Comparison of ENCODE assay signal across 16 cellular contexts in genomic region chr14:93972618-93973205, GRCh38. TPM values are rescaled to one million over a fixed set of nuclear protein-coding genes. Genes with fewer than 3 reads are reported as not detected.
DNase-seq lines count a peak whose midpoint lies in the region; ATAC-seq and TF ChIP-seq lines count a peak whose summit lies in the region.
"Had no signal": no experiment of that assay in that cellular context is flagged by ENCODE, and none has a peak within 500 bp of the region (broad histone marks: within the 10 kb centered on the region; RNA-seq: fewer than 3 reads in every experiment).

No MANE protein-coding gene starts in this region.

- H3K27ac ChIP-seq in gastroesophageal sphincter (peak overlapping the region; percentile 87 to 99 (median 92)), stomach smooth muscle (ENCODE audit: low read length) (peak overlapping the region; percentile 99)
- H3K27ac ChIP-seq: SJSA1 had no signal

- H3K27me3 ChIP-seq in gastroesophageal sphincter = no peaks in the 10 kb centered on the region
- H3K27me3 ChIP-seq in stomach smooth muscle (ENCODE audit: control insufficient read depth in 1 of 2, insufficient read depth in 2 of 2, low read length in 2 of 2) = no peaks in the 10 kb centered on the region
- H3K27me3 ChIP-seq: SJSA1 had no signal

- peaks cover 6% of the 10 kb centered on the region for H3K9me3 Mint-ChIP-seq in activated naive CD4-positive, alpha-beta T cell treated with anti-CD3 and anti-CD28 coated beads, Interleukin-2, amount 50 U/mL, for 24 hours
- peaks cover 10% of the 10 kb centered on the region for H3K9me3 Mint-ChIP-seq in T-helper 2 cell treated with Interferon-gamma antibody and Interleukin-4, amounts not matched to agents 5 μg/mL and 100 μg/mL, for 36 hours

- peak overlapping the region; percentile 43 for H3K27ac Mint-ChIP-seq in activated naive CD4-positive, alpha-beta T cell treated with anti-CD3 and anti-CD28 coated beads, Interleukin-2, amount 50 U/mL, for 24 hours
- H3K27ac Mint-ChIP-seq in T-helper 2 cell treated with Interferon-gamma antibody and Interleukin-4, amounts not matched to agents 5 μg/mL and 100 μg/mL, for 36 hours = peak overlapping the region; percentile 100
- H3K27ac Mint-ChIP-seq: memory B cell had no signal

- 0 to 53% methylated on average over 1 to 4 of the region's 6 CpGs for WGBS in gastroesophageal sphincter (ENCODE audit: low coverage in 1 of 2), 2 donors

- H3K4me1 Mint-ChIP-seq in activated naive CD4-positive, alpha-beta T cell treated with anti-CD3 and anti-CD28 coated beads, Interleukin-2, amount 50 U/mL, for 24 hours = peaks cover 51% of the 10 kb centered on the region
- peaks cover 80% of the 10 kb centered on the region for H3K4me1 Mint-ChIP-seq in T-helper 2 cell treated with Interferon-gamma antibody and Interleukin-4, amounts not matched to agents 5 μg/mL and 100 μg/mL, for 36 hours (ENCODE audit: low read depth)

- no peak for TF ChIP-seq EP300 in gastroesophageal sphincter (IDR thresholded peaks at IDR 0.05)

- no peaks in the 10 kb centered on the region for H3K9me3 ChIP-seq in gastroesophageal sphincter
- H3K9me3 ChIP-seq in stomach smooth muscle (ENCODE audit: control insufficient read depth in 2 of 2, low read length in 2 of 2) = no peaks in the 10 kb centered on the region
- H3K9me3 ChIP-seq: HAP-1, SJSA1 had no signal

- ATAC-seq in gastroesophageal sphincter (no peak), HG03135 (IDR thresholded peaks at IDR 0.05; ENCODE audit: unreplicated experiment) (no peak)
- ATAC-seq: sciatic nerve had no signal

- no peak for TF ChIP-seq CTCF in gastroesophageal sphincter (IDR thresholded peaks at IDR 0.05)

- H3K4me3 Mint-ChIP-seq in activated naive CD4-positive, alpha-beta T cell treated with anti-CD3 and anti-CD28 coated beads, Interleukin-2, amount 50 U/mL, for 24 hours = no peak overlapping the region
- H3K4me3 Mint-ChIP-seq in T-helper 2 cell treated with Interferon-gamma antibody and Interleukin-4, amounts not matched to agents 5 μg/mL and 100 μg/mL, for 36 hours = peak overlapping the region; percentile 89
- H3K4me3 Mint-ChIP-seq: memory B cell had no signal

- TF ChIP-seq POLR2A in gastroesophageal sphincter (IDR thresholded peaks at IDR 0.05) = no peak

- H3K4me1 ChIP-seq in gastroesophageal sphincter (peaks cover 7 to 89% (median 8%) of the 10 kb centered on the region in 3 donors), stomach smooth muscle (ENCODE audit: control insufficient read depth, insufficient read depth, low read length) (peaks cover 75% of the 10 kb centered on the region)

- H3K27me3 Mint-ChIP-seq in activated naive CD4-positive, alpha-beta T cell treated with anti-CD3 and anti-CD28 coated beads, Interleukin-2, amount 50 U/mL, for 24 hours = no peaks in the 10 kb centered on the region
- H3K27me3 Mint-ChIP-seq in T-helper 2 cell treated with Interferon-gamma antibody and Interleukin-4, amounts not matched to agents 5 μg/mL and 100 μg/mL, for 36 hours (ENCODE audit: low read depth) = no peaks in the 10 kb centered on the region

- peak overlapping the region in 1 of 2 donors; percentile 47 for H3K4me3 ChIP-seq in gastroesophageal sphincter
- H3K4me3 ChIP-seq in stomach smooth muscle (ENCODE audit: low read length in 2 of 2) = peak overlapping the region; percentile 81 to 93
- H3K4me3 ChIP-seq: HAP-1, SJSA1 had no signal

- H3K36me3 Mint-ChIP-seq in activated naive CD4-positive, alpha-beta T cell treated with anti-CD3 and anti-CD28 coated beads, Interleukin-2, amount 50 U/mL, for 24 hours = peaks cover 7% of the 10 kb centered on the region
- H3K36me3 Mint-ChIP-seq in T-helper 2 cell treated with Interferon-gamma antibody and Interleukin-4, amounts not matched to agents 5 μg/mL and 100 μg/mL, for 36 hours (ENCODE audit: low read depth) = peaks cover 37% of the 10 kb centered on the region

- no peak for DNase-seq in activated naive CD4-positive, alpha-beta T cell treated with Interleukin-2 at 50 U/mL for 16 hours
- peak; percentile 64 for DNase-seq in T-helper 2 cell treated with Interferon-gamma antibody and Interleukin-4, amounts not matched to agents 5 μg/mL and 100 μg/mL, for 36 hours (ENCODE audit: low spot score)
- no peak for DNase-seq in KG1 (lab: John Stamatoyannopoulos, UW)
- no peak for DNase-seq in HT-29 (ENCODE audit: low spot score)
- DNase-seq: amygdala, NCI-H1694, NCI-H446 had no signal

- no peaks in the 10 kb centered on the region for H3K36me3 ChIP-seq in gastroesophageal sphincter
- H3K36me3 ChIP-seq in stomach smooth muscle (ENCODE audit: control insufficient read depth in 2 of 2, insufficient read depth in 2 of 2, low read length in 2 of 2) = peaks cover 2 to 8% of the 10 kb centered on the region in 2 donors
- H3K36me3 ChIP-seq: HAP-1, SJSA1 had no signal

- peak overlapping the region; percentile 71 to 78 for H3K9ac ChIP-seq in stomach smooth muscle (ENCODE audit: low read length in 2 of 2)

RNA-seq across cellular contexts. Expression of gene ASB2, which starts 3.7 kb away (rescaled TPM):
- total RNA-seq in gastroesophageal sphincter = 100 to 1,000 TPM; 118 to 208 (median 120) TPM
- total RNA-seq in HT-29 (2014; rRNA removed; shearing (Covaris generic)) = 0.05 and 0.16 TPM in 2 replicates
- total RNA-seq: M059J had no signal

RNA-seq across cellular contexts. Expression of gene CCDC197, which starts 24.4 kb away (rescaled TPM):
- total RNA-seq in gastroesophageal sphincter = not detected
- not detected in 2 replicates for total RNA-seq in HT-29 (2014; rRNA removed; shearing (Covaris generic))
- total RNA-seq: M059J, sciatic nerve, SJSA1 had no signal

RNA-seq across cellular contexts. Expression of gene FAM181A, which starts 45.6 kb away (rescaled TPM):
- total RNA-seq in gastroesophageal sphincter = not detected
- total RNA-seq in HT-29 (2014; rRNA removed; shearing (Covaris generic)) = not detected in 2 replicates
- total RNA-seq: M059J, sciatic nerve, SJSA1 had no signal

RNA-seq across cellular contexts. Expression of gene OTUB2, which starts 53.4 kb away (rescaled TPM):
- under 1 TPM; 0.16 to 0.84 (median 0.65) TPM for total RNA-seq in gastroesophageal sphincter
- total RNA-seq in HT-29 (2014; rRNA removed; shearing (Covaris generic)) = 2.3 and 2.4 TPM in 2 replicates

Comparison
In these comparisons a context has a peak if more than half of its experiments do, and no peak if none do; other contexts are left out.
1. RNA of gene ASB2, which starts 3.7 kb away (total RNA-seq): 118 to 208 TPM in gastroesophageal sphincter; 0.05 to 0.16 TPM in HT-29; every median in the first group is over 100 times any median in the second.